In genomic region chr7:79430391-79430790, GRCh38 we compare ENCODE assay signal across 31 cellular contexts.
"Had no signal": no experiment of that assay in that cellular context is flagged by ENCODE, and none has a peak within 500 bp of the region (broad histone marks: within the 10 kb centered on the region; RNA-seq: fewer than 3 reads in every experiment).

No MANE protein-coding gene starts in this region.

- FAIRE-seq: endometrium, endothelial cell of umbilical vein, frontal cortex had no signal

- H3K4me1 ChIP-seq: breast epithelium, colonic mucosa had no signal

- H3K4me3 ChIP-seq: breast epithelium, cardiac muscle cell, colonic mucosa had no signal

- H3K27ac ChIP-seq: breast epithelium, cardiac muscle cell, colonic mucosa, epithelial cell of prostate, WERI-Rb-1 had no signal

- ATAC-seq: activated CD4-positive, CD25-positive, alpha-beta regulatory T cell treated with anti-CD3 and anti-CD28 coated beads, Interleukin-2, amount 50 U/mL, for 24 hours; activated CD8-positive, alpha-beta T cell treated with anti-CD3 and anti-CD28 coated beads for 36 hours; activated T-cell treated with anti-CD3 and anti-CD28 coated beads, Interleukin-2, amount 50 U/mL, for 4 hours; activated T-helper 17 cell treated with anti-CD3 and anti-CD28 coated beads, Interleukin-2, amount 50 U/mL, for 72 hours; T-helper 17 cell had no signal

- H3K27me3 ChIP-seq: breast epithelium, cardiac muscle cell, colonic mucosa had no signal

- DNase-seq: activated B cell treated with CpG ODN at 0.5 μM for 24 hours; activated CD4-positive, alpha-beta T cell treated with anti-CD3 and anti-CD28 coated beads for 48 hours; activated CD4-positive, alpha-beta T cell treated with anti-CD3 and anti-CD28 coated beads, Interleukin-2, amount 50 U/mL, for 1 hour; activated CD4-positive, alpha-beta T cell treated with anti-CD3 and anti-CD28 coated beads, Interleukin-2, amount 50 U/mL, for 48 hours; activated CD8-positive, alpha-beta memory T cell treated with anti-CD3 and anti-CD28 coated beads for 24 hours; activated CD8-positive, alpha-beta T cell treated with anti-CD3 and anti-CD28 coated beads for 36 hours; activated effector memory CD4-positive, alpha-beta T cell treated with Interleukin-2 at 50 U/mL for 16 hours; activated gamma-delta T cell treated with Interleukin-2 at 50 U/mL for 16 hours; activated naive CD4-positive, alpha-beta T cell treated with anti-CD3 and anti-CD28 coated beads, Interleukin-2, amount 50 U/mL, for 16 hours; activated naive CD4-positive, alpha-beta T cell treated with Interleukin-2 at 50 U/mL for 16 hours; activated T-cell treated with anti-CD3 and anti-CD28 coated beads, Interleukin-2, amount 50 U/mL, for 4 hours; amygdala; aorta; central memory CD4-positive, alpha-beta T cell; cerebellar nuclear complex; colonic mucosa; effector CD8-positive, alpha-beta T cell; foreskin fibroblast; head of caudate nucleus; T-helper 1 cell; T-helper 17 cell; T1000; WERI-Rb-1 had no signal

- H3K9me3 ChIP-seq: breast epithelium, colonic mucosa had no signal

- H3K36me3 ChIP-seq: breast epithelium, cardiac muscle cell, colonic mucosa, WERI-Rb-1 had no signal
